Comparison of ENCODE assay signal across 15 cellular contexts in genomic region chr19:12952050-12952449, GRCh38. TPM values are rescaled to one million over a fixed set of nuclear protein-coding genes. Genes with fewer than 3 reads are reported as not detected.
A peak's percentile ranks its signal among the peaks of the same experiment; 100 is the strongest.
DNase-seq lines count a peak whose midpoint lies in the region; ATAC-seq and TF ChIP-seq lines count a peak whose summit lies in the region.
"Not testable (repeated sequence)": the region's sequence is repeated elsewhere in the genome, so short reads cannot be mapped to it uniquely, and the experiment has no call there.
"Had no signal": no experiment of that assay in that cellular context is flagged by ENCODE, and none has a peak within 500 bp of the region (broad histone marks: within the 10 kb centered on the region; RNA-seq: fewer than 3 reads in every experiment).

No MANE protein-coding gene starts in this region.

- H3K9me3 Mint-ChIP-seq in HFFc6, WTC11: not testable (repeated sequence)

- POLR2A ChIA-PET in WTC11 (lab: Charles Lee) = not testable (repeated sequence)

- not testable (repeated sequence) for H3K27me3 Mint-ChIP-seq in HFFc6 (ENCODE audit: insufficient read depth); WTC11 (ENCODE audit: low read depth)

- peaks cover 58% of the 10 kb centered on the region for H3K4me1 Mint-ChIP-seq in HFFc6 (ENCODE audit: low read depth)
- H3K4me1 Mint-ChIP-seq in WTC11 = peaks cover 31% of the 10 kb centered on the region

- not testable (repeated sequence) for H3K27me3 ChIP-seq in adrenal gland; dorsolateral prefrontal cortex; muscle layer of duodenum (ENCODE audit: low read depth, low read length); gastrocnemius medialis; subcutaneous abdominal adipose tissue (ENCODE audit: control insufficient read depth in 5 of 5, insufficient read depth in 4 of 5, low read length in 5 of 5)

- H3K36me3 Mint-ChIP-seq in HFFc6 (ENCODE audit: low read depth) (peaks cover 50% of the 10 kb centered on the region), WTC11 (peaks cover 51% of the 10 kb centered on the region)

- intact Hi-C loops in adrenal gland (cut with DNase I); gastrocnemius medialis (cut with DNase I; ENCODE audit: low total_unique reads): not testable (repeated sequence)
- intact Hi-C loops in dorsolateral prefrontal cortex (cut with DNase I) = loop anchor here in 1 of 2 donors (5.0 kb wide), 1 partner anchor 70 kb away; the partner anchor contains the start of gene DNASE2

- H3K4me1 ChIP-seq in adrenal gland (replicated peaks in 1 of 2) (peaks cover 24 to 52% of the 10 kb centered on the region in 2 donors), muscle layer of duodenum (ENCODE audit: control insufficient read depth in 1 of 2, insufficient read depth in 2 of 2, low read length in 2 of 2) (peaks cover 0 to 37% of the 10 kb centered on the region in 2 donors), gastrocnemius medialis (peaks cover 59 to 62% of the 10 kb centered on the region in 2 donors), subcutaneous abdominal adipose tissue (ENCODE audit: control insufficient read depth in 5 of 5, insufficient read depth in 5 of 5, low read length in 5 of 5) (peaks cover 2 to 37% (median 32%) of the 10 kb centered on the region in 5 donors)

- H3K27ac ChIP-seq in 22Rv1 (peak overlapping the region; percentile 92), adrenal gland (peak overlapping the region; percentile 60 to 90 (median 74)), dorsolateral prefrontal cortex (peak overlapping the region in 50 of 59 donors; percentile 35 to 98 (median 82)), muscle layer of duodenum (ENCODE audit: low read length) (peak overlapping the region; percentile 20), gastrocnemius medialis (peak overlapping the region; percentile 45 to 96 (median 81)), subcutaneous abdominal adipose tissue (ENCODE audit: low read depth, low read length) (peak overlapping the region; percentile 37)

- not testable (repeated sequence) for H3K4me3 ChIP-seq in adrenal gland; dorsolateral prefrontal cortex; muscle layer of duodenum (ENCODE audit: low read depth in 1 of 2, low read length in 2 of 2); gastrocnemius medialis; subcutaneous abdominal adipose tissue (ENCODE audit: low read depth in 1 of 5, low read length in 5 of 5)

- not testable (repeated sequence) for TF ChIP-seq POLR2A in adrenal gland (IDR thresholded peaks at IDR 0.05); gastrocnemius medialis (IDR thresholded peaks at IDR 0.05)

- H3K9me3 ChIP-seq in adrenal gland (replicated peaks in 1 of 3); muscle layer of duodenum (ENCODE audit: control insufficient read depth in 1 of 2, low read length in 2 of 2); gastrocnemius medialis; subcutaneous abdominal adipose tissue (ENCODE audit: control insufficient read depth in 5 of 5, low read length in 5 of 5): not testable (repeated sequence)

- TF ChIP-seq CTCF in 22Rv1 (IDR thresholded peaks at IDR 0.05); HFFc6 (IDR thresholded peaks at IDR 0.05); WTC11 (IDR thresholded peaks at IDR 0.05); adrenal gland (IDR thresholded peaks at IDR 0.05); dorsolateral prefrontal cortex (IDR thresholded peaks at IDR 0.05 in 54 of 56, conservative IDR thresholded peaks at IDR 0.05 in 2 of 56; ENCODE audit: low read depth in 1 of 56, partially characterized antibody in 56 of 56); gastrocnemius medialis (IDR thresholded peaks at IDR 0.05 in 4 of 5, conservative IDR thresholded peaks at IDR 0.05 in 1 of 5): not testable (repeated sequence)

- H3K36me3 ChIP-seq in adrenal gland (replicated peaks in 1 of 2) = peaks cover 0 to 68% of the 10 kb centered on the region in 2 donors
- peaks cover 28 to 63% of the 10 kb centered on the region in 2 donors for H3K36me3 ChIP-seq in muscle layer of duodenum (ENCODE audit: control insufficient read depth in 1 of 2, insufficient read depth in 2 of 2, low read length in 2 of 2)
- peaks cover 0 to 67% of the 10 kb centered on the region in 2 donors for H3K36me3 ChIP-seq in gastrocnemius medialis
- peaks cover 0 to 71% (median 68%) of the 10 kb centered on the region in 5 donors for H3K36me3 ChIP-seq in subcutaneous abdominal adipose tissue (ENCODE audit: control insufficient read depth in 5 of 5, insufficient read depth in 5 of 5, low read length in 5 of 5)

- WGBS in adrenal gland, 4 donors = 80 to 91% (median 89%) methylated on average over 6 of the region's 6 CpGs

- not testable (repeated sequence) for ATAC-seq in WTC11, gastrocnemius medialis

- H3K27ac Mint-ChIP-seq in HFFc6 (peak overlapping the region; percentile 93), WTC11 (peak overlapping the region; percentile 57)

- CTCF ChIA-PET in WTC11 (lab: Charles Lee) = interaction anchor here (0.6 to 5.4 kb wide), 2 partner anchors 13 to 272 kb away, joined by 3 to 57 read pairs; no protein-coding TSS in a partner anchor

- H3K9ac ChIP-seq in subcutaneous abdominal adipose tissue (ENCODE audit: low read length in 5 of 5) = peak overlapping the region in 1 of 5 donors; percentile 49

- in situ Hi-C loops in gastrocnemius medialis (cut with MboI; ENCODE audit: low sequenced_read_pairs in 4 of 4) = loop anchor here in 1 of 4 donors (25.0 kb wide), 1 partner anchor 310 kb away; no protein-coding TSS in a partner anchor

- not testable (repeated sequence) for H3K4me3 Mint-ChIP-seq in HFFc6, WTC11

- not testable (repeated sequence) for DNase-seq in HFFc6; WTC11 (ENCODE audit: low spot score); adrenal gland; dorsolateral prefrontal cortex; gastrocnemius medialis

TF ChIP-seq in WTC11, 78 proteins besides CTCF, POLR2A, EP300 and RAD21:
- TF ChIP-seq ZNF121 (CRISPR knock-in tag; IDR thresholded peaks at IDR 0.05) = peak; percentile 86; the same call in 1 of the 2 replicates

RNA-seq across cellular contexts. Expression of gene GADD45GIP1, which starts 5.0 kb away (rescaled TPM):
- 10 to 100 TPM; 34.3 to 54.3 (median 46.9) TPM for total RNA-seq in HFFc6 (2021; fragmentation: NEBNext Ultra II Directional; extraction: Animal tissue kit (Norgen Biotek cat#: 25700))
- total RNA-seq in WTC11 (2021) = 54.4 to 57.9 TPM (median 56.1 TPM) in 3 replicates
- total RNA-seq in adrenal gland = 100 to 1,000 TPM in 1 of 8 donors, 10 to 100 TPM in 7; 26.1 to 101 (median 41.2) TPM
- 100 to 1,000 TPM in 2 of 3 donors, 10 to 100 TPM in 1; 16.5 to 213 (median 183) TPM for polyA plus RNA-seq in adrenal gland
- 10 to 100 TPM; 11.9 to 33.8 (median 19.3) TPM for total RNA-seq in dorsolateral prefrontal cortex
- total RNA-seq in gastrocnemius medialis = 10 to 100 TPM; 50.7 to 71.0 (median 61.4) TPM

RNA-seq across cellular contexts. Expression of gene RAD23A, which starts 6.4 kb away (rescaled TPM):
- 100 to 1,000 TPM; 108 to 140 (median 129) TPM for total RNA-seq in HFFc6 (2021; fragmentation: NEBNext Ultra II Directional; extraction: Animal tissue kit (Norgen Biotek cat#: 25700))
- 84.3 to 96.6 TPM (median 96.2 TPM) in 3 replicates for total RNA-seq in WTC11 (2021)
- 100 to 1,000 TPM in 5 of 8 donors, 10 to 100 TPM in 3; 66.5 to 146 (median 108) TPM for total RNA-seq in adrenal gland
- 100 to 1,000 TPM; 112 to 240 (median 206) TPM for polyA plus RNA-seq in adrenal gland
- total RNA-seq in dorsolateral prefrontal cortex = 100 to 1,000 TPM in 46 of 120 experiments, 10 to 100 TPM in 74; 61.4 to 130 (median 95.7) TPM
- 100 to 1,000 TPM; 618 to 949 (median 780) TPM for total RNA-seq in gastrocnemius medialis

RNA-seq across cellular contexts. Expression of gene CALR, which starts 13.6 kb away (rescaled TPM):
- total RNA-seq in HFFc6 (2021; fragmentation: NEBNext Ultra II Directional; extraction: Animal tissue kit (Norgen Biotek cat#: 25700)) = 1,000 to 10,000 TPM; 1,716 to 2,461 (median 2,371) TPM
- total RNA-seq in WTC11 (2021) = 977 to 1,088 TPM (median 978 TPM) in 3 replicates
- total RNA-seq in adrenal gland = 1,000 to 10,000 TPM in 2 of 8 donors, 100 to 1,000 TPM in 6; 271 to 1,489 (median 613) TPM
- 1,000 to 10,000 TPM in 1 of 3 donors, 100 to 1,000 TPM in 2; 224 to 1,230 (median 336) TPM for polyA plus RNA-seq in adrenal gland
- 100 to 1,000 TPM; 148 to 544 (median 264) TPM for total RNA-seq in dorsolateral prefrontal cortex
- total RNA-seq in gastrocnemius medialis = 100 to 1,000 TPM; 110 to 195 (median 135) TPM

RNA-seq across cellular contexts. Expression of gene DAND5, which starts 17.3 kb away (rescaled TPM):
- not detected for total RNA-seq in HFFc6 (2021; fragmentation: NEBNext Ultra II Directional; extraction: Animal tissue kit (Norgen Biotek cat#: 25700))
- total RNA-seq in WTC11 (2021) (0.18 to 0.23 TPM (median 0.22 TPM) in 3 replicates), adrenal gland (1 to 10 TPM in 5 of 8 donors, under 1 TPM in 3; 0.35 to 2.3 (median 1.3) TPM), dorsolateral prefrontal cortex (1 to 10 TPM in 1 of 120 experiments, under 1 TPM in 49, not detected in 70; 0.14 to 1.1 (median 0.35) TPM), gastrocnemius medialis (not detected)
- polyA plus RNA-seq in adrenal gland = under 1 TPM; 0.27 to 0.34 (median 0.32) TPM
- total RNA-seq: aorta; CD8-positive, alpha-beta T cell; HT-29; kidney epithelial cell; natural killer cell treated with Interleukin-12 subunit alpha and Interleukin-12 subunit beta and Interleukin-15 and Interleukin-18, amount 100 ng/mL, for 72 hours; right lobe of liver; ureter had no signal

RNA-seq across cellular contexts. Expression of gene FARSA, which starts 18.5 kb away (rescaled TPM):
- 100 to 1,000 TPM in 1 of 6 experiments, 10 to 100 TPM in 5; 87.8 to 101 (median 90.4) TPM for total RNA-seq in HFFc6 (2021; fragmentation: NEBNext Ultra II Directional; extraction: Animal tissue kit (Norgen Biotek cat#: 25700))
- total RNA-seq in WTC11 (2021) = 103 to 108 TPM (median 106 TPM) in 3 replicates
- total RNA-seq in adrenal gland = 100 to 1,000 TPM in 1 of 8 donors, 10 to 100 TPM in 7; 40.6 to 102 (median 54.3) TPM
- polyA plus RNA-seq in adrenal gland = 10 to 100 TPM; 33.5 to 62.1 (median 36.0) TPM
- total RNA-seq in dorsolateral prefrontal cortex = 100 to 1,000 TPM in 8 of 120 experiments, 10 to 100 TPM in 112; 51.3 to 110 (median 81.3) TPM
- total RNA-seq in gastrocnemius medialis = 10 to 100 TPM; 40.7 to 68.8 (median 62.3) TPM

Comparison
In these comparisons a context has a peak if more than half of its experiments do, and no peak if none do; other contexts are left out.
1. H3K27ac ChIP-seq: peak in every context shown above with its lines; median percentile 92 in 22Rv1; 82 in dorsolateral prefrontal cortex; 81 in gastrocnemius medialis; 74 in adrenal gland; 37 in subcutaneous abdominal adipose tissue; 20 in muscle layer of duodenum.